ENCODE assay signal across 1 cellular context in the genomic region with DNA sequence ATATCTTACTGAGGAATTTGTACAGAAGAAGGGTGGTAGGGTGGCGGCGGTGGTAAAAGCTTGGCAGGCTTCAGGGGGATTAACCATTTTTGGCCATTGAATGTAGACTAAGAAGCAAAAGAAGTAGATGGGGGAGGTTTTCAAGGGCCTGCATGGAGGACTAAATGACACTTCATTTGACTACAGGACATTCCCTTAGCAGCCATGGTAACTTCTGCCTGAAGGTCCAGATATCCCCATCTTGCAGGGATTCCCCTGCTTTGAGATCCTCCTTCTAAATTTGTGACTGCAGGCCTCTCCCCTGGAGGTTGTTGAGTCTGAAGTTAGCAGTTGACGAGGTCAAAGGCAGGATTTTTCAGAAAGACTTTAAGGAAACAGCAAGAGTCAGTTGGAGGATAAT.
A peak's percentile ranks its signal among the peaks of the same experiment; 100 is the strongest.
TF ChIP-seq lines count a peak whose summit lies in the region.

No MANE protein-coding gene starts in this region.

TF ChIP-seq in GM12878, 131 proteins besides CTCF, POLR2A, EP300 and RAD21 (continues in another document):
- TF ChIP-seq, protein P1, sequence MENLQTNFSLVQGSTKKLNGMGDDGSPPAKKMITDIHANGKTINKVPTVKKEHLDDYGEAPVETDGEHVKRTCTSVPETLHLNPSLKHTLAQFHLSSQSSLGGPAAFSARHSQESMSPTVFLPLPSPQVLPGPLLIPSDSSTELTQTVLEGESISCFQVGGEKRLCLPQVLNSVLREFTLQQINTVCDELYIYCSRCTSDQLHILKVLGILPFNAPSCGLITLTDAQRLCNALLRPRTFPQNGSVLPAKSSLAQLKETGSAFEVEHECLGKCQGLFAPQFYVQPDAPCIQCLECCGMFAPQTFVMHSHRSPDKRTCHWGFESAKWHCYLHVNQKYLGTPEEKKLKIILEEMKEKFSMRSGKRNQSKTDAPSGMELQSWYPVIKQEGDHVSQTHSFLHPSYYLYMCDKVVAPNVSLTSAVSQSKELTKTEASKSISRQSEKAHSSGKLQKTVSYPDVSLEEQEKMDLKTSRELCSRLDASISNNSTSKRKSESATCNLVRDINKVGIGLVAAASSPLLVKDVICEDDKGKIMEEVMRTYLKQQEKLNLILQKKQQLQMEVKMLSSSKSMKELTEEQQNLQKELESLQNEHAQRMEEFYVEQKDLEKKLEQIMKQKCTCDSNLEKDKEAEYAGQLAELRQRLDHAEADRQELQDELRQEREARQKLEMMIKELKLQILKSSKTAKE (IDR thresholded peaks at IDR 0.05; ENCODE audit: low read depth, poor library complexity, severe bottlenecking) = no peak
- TF ChIP-seq ZNF24 (IDR thresholded peaks at IDR 0.05) (no peak), MEF2B (IDR thresholded peaks at IDR 0.05; ENCODE audit: partially characterized antibody, poor library complexity, severe bottlenecking) (no peak), CHD2 (IDR thresholded peaks at IDR 0.05; ENCODE audit: borderline replicate concordance, low read depth, low read length) (no peak), EZH2 (IDR thresholded peaks at IDR 0.05; ENCODE audit: borderline replicate concordance, control insufficient read depth, low read depth, low read length) (no peak), POU2F2 (IDR thresholded peaks at IDR 0.05; ENCODE audit: borderline replicate concordance, low read depth, low read length) (peak; percentile 74; the same call in 2 of the 3 replicates), NFXL1 (IDR thresholded peaks at IDR 0.05; ENCODE audit: borderline replicate concordance) (no peak), NBN (IDR thresholded peaks at IDR 0.05) (no peak), GABPA (IDR thresholded peaks at IDR 0.05; ENCODE audit: low read depth) (no peak), CHD4 (IDR thresholded peaks at IDR 0.05) (no peak), NFIC (IDR thresholded peaks at IDR 0.05; ENCODE audit: low read depth, low read length) (no peak), WRNIP1 (IDR thresholded peaks at IDR 0.05; ENCODE audit: borderline replicate concordance, low read depth, low read length) (no peak), IKZF2 (IDR thresholded peaks at IDR 0.05) (peak; percentile 4 to 19; a peak in 1 of 4 replicates), SMAD5 (IDR thresholded peaks at IDR 0.05; ENCODE audit: low read depth) (no peak), NR2F1 (conservative IDR thresholded peaks at IDR 0.05) (no peak), SRF (IDR thresholded peaks at IDR 0.05; ENCODE audit: low read depth in 2 of 2, low read length in 2 of 2) (peak in 1 of 2 experiments; percentile 56; a peak in 1 of 4 replicates), SIX5 (IDR thresholded peaks at IDR 0.05; ENCODE audit: low read depth, low read length, severe bottlenecking) (no peak), BCL11A (IDR thresholded peaks at IDR 0.05; ENCODE audit: low read depth, low read length) (no peak), KLF5 (IDR thresholded peaks at IDR 0.05; ENCODE audit: partially characterized antibody) (no peak), SMAD1 (IDR thresholded peaks at IDR 0.05; ENCODE audit: low read depth, partially characterized antibody) (no peak), SMC3 (IDR thresholded peaks at IDR 0.05; ENCODE audit: borderline replicate concordance, low read length) (no peak)
- TF ChIP-seq, protein P2, sequence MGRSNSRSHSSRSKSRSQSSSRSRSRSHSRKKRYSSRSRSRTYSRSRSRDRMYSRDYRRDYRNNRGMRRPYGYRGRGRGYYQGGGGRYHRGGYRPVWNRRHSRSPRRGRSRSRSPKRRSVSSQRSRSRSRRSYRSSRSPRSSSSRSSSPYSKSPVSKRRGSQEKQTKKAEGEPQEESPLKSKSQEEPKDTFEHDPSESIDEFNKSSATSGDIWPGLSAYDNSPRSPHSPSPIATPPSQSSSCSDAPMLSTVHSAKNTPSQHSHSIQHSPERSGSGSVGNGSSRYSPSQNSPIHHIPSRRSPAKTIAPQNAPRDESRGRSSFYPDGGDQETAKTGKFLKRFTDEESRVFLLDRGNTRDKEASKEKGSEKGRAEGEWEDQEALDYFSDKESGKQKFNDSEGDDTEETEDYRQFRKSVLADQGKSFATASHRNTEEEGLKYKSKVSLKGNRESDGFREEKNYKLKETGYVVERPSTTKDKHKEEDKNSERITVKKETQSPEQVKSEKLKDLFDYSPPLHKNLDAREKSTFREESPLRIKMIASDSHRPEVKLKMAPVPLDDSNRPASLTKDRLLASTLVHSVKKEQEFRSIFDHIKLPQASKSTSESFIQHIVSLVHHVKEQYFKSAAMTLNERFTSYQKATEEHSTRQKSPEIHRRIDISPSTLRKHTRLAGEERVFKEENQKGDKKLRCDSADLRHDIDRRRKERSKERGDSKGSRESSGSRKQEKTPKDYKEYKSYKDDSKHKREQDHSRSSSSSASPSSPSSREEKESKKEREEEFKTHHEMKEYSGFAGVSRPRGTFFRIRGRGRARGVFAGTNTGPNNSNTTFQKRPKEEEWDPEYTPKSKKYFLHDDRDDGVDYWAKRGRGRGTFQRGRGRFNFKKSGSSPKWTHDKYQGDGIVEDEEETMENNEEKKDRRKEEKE (IDR thresholded peaks at IDR 0.05) = no peak
- TF ChIP-seq, protein P3, sequence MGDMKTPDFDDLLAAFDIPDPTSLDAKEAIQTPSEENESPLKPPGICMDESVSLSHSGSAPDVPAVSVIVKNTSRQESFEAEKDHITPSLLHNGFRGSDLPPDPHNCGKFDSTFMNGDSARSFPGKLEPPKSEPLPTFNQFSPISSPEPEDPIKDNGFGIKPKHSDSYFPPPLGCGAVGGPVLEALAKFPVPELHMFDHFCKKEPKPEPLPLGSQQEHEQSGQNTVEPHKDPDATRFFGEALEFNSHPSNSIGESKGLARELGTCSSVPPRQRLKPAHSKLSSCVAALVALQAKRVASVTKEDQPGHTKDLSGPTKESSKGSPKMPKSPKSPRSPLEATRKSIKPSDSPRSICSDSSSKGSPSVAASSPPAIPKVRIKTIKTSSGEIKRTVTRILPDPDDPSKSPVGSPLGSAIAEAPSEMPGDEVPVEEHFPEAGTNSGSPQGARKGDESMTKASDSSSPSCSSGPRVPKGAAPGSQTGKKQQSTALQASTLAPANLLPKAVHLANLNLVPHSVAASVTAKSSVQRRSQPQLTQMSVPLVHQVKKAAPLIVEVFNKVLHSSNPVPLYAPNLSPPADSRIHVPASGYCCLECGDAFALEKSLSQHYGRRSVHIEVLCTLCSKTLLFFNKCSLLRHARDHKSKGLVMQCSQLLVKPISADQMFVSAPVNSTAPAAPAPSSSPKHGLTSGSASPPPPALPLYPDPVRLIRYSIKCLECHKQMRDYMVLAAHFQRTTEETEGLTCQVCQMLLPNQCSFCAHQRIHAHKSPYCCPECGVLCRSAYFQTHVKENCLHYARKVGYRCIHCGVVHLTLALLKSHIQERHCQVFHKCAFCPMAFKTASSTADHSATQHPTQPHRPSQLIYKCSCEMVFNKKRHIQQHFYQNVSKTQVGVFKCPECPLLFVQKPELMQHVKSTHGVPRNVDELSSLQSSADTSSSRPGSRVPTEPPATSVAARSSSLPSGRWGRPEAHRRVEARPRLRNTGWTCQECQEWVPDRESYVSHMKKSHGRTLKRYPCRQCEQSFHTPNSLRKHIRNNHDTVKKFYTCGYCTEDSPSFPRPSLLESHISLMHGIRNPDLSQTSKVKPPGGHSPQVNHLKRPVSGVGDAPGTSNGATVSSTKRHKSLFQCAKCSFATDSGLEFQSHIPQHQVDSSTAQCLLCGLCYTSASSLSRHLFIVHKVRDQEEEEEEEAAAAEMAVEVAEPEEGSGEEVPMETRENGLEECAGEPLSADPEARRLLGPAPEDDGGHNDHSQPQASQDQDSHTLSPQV (IDR thresholded peaks at IDR 0.05) = no peak
- TF ChIP-seq, protein P4, sequence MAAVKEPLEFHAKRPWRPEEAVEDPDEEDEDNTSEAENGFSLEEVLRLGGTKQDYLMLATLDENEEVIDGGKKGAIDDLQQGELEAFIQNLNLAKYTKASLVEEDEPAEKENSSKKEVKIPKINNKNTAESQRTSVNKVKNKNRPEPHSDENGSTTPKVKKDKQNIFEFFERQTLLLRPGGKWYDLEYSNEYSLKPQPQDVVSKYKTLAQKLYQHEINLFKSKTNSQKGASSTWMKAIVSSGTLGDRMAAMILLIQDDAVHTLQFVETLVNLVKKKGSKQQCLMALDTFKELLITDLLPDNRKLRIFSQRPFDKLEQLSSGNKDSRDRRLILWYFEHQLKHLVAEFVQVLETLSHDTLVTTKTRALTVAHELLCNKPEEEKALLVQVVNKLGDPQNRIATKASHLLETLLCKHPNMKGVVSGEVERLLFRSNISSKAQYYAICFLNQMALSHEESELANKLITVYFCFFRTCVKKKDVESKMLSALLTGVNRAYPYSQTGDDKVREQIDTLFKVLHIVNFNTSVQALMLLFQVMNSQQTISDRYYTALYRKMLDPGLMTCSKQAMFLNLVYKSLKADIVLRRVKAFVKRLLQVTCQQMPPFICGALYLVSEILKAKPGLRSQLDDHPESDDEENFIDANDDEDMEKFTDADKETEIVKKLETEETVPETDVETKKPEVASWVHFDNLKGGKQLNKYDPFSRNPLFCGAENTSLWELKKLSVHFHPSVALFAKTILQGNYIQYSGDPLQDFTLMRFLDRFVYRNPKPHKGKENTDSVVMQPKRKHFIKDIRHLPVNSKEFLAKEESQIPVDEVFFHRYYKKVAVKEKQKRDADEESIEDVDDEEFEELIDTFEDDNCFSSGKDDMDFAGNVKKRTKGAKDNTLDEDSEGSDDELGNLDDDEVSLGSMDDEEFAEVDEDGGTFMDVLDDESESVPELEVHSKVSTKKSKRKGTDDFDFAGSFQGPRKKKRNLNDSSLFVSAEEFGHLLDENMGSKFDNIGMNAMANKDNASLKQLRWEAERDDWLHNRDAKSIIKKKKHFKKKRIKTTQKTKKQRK (IDR thresholded peaks at IDR 0.05; ENCODE audit: low read depth, low read length) = no peak
- TF ChIP-seq, protein P5, sequence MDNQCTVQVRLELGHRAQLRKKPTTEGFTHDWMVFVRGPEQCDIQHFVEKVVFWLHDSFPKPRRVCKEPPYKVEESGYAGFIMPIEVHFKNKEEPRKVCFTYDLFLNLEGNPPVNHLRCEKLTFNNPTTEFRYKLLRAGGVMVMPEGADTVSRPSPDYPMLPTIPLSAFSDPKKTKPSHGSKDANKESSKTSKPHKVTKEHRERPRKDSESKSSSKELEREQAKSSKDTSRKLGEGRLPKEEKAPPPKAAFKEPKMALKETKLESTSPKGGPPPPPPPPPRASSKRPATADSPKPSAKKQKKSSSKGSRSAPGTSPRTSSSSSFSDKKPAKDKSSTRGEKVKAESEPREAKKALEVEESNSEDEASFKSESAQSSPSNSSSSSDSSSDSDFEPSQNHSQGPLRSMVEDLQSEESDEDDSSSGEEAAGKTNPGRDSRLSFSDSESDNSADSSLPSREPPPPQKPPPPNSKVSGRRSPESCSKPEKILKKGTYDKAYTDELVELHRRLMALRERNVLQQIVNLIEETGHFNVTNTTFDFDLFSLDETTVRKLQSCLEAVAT (IDR thresholded peaks at IDR 0.05) = no peak
- TF ChIP-seq, protein P6, sequence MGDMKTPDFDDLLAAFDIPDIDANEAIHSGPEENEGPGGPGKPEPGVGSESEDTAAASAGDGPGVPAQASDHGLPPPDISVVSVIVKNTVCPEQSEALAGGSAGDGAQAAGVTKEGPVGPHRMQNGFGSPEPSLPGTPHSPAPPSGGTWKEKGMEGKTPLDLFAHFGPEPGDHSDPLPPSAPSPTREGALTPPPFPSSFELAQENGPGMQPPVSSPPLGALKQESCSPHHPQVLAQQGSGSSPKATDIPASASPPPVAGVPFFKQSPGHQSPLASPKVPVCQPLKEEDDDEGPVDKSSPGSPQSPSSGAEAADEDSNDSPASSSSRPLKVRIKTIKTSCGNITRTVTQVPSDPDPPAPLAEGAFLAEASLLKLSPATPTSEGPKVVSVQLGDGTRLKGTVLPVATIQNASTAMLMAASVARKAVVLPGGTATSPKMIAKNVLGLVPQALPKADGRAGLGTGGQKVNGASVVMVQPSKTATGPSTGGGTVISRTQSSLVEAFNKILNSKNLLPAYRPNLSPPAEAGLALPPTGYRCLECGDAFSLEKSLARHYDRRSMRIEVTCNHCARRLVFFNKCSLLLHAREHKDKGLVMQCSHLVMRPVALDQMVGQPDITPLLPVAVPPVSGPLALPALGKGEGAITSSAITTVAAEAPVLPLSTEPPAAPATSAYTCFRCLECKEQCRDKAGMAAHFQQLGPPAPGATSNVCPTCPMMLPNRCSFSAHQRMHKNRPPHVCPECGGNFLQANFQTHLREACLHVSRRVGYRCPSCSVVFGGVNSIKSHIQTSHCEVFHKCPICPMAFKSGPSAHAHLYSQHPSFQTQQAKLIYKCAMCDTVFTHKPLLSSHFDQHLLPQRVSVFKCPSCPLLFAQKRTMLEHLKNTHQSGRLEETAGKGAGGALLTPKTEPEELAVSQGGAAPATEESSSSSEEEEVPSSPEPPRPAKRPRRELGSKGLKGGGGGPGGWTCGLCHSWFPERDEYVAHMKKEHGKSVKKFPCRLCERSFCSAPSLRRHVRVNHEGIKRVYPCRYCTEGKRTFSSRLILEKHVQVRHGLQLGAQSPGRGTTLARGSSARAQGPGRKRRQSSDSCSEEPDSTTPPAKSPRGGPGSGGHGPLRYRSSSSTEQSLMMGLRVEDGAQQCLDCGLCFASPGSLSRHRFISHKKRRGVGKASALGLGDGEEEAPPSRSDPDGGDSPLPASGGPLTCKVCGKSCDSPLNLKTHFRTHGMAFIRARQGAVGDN (IDR thresholded peaks at IDR 0.05) = peak; percentile 85
- TF ChIP-seq, protein P7, sequence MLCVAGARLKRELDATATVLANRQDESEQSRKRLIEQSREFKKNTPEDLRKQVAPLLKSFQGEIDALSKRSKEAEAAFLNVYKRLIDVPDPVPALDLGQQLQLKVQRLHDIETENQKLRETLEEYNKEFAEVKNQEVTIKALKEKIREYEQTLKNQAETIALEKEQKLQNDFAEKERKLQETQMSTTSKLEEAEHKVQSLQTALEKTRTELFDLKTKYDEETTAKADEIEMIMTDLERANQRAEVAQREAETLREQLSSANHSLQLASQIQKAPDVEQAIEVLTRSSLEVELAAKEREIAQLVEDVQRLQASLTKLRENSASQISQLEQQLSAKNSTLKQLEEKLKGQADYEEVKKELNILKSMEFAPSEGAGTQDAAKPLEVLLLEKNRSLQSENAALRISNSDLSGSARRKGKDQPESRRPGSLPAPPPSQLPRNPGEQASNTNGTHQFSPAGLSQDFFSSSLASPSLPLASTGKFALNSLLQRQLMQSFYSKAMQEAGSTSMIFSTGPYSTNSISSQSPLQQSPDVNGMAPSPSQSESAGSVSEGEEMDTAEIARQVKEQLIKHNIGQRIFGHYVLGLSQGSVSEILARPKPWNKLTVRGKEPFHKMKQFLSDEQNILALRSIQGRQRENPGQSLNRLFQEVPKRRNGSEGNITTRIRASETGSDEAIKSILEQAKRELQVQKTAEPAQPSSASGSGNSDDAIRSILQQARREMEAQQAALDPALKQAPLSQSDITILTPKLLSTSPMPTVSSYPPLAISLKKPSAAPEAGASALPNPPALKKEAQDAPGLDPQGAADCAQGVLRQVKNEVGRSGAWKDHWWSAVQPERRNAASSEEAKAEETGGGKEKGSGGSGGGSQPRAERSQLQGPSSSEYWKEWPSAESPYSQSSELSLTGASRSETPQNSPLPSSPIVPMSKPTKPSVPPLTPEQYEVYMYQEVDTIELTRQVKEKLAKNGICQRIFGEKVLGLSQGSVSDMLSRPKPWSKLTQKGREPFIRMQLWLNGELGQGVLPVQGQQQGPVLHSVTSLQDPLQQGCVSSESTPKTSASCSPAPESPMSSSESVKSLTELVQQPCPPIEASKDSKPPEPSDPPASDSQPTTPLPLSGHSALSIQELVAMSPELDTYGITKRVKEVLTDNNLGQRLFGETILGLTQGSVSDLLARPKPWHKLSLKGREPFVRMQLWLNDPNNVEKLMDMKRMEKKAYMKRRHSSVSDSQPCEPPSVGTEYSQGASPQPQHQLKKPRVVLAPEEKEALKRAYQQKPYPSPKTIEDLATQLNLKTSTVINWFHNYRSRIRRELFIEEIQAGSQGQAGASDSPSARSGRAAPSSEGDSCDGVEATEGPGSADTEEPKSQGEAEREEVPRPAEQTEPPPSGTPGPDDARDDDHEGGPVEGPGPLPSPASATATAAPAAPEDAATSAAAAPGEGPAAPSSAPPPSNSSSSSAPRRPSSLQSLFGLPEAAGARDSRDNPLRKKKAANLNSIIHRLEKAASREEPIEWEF (IDR thresholded peaks at IDR 0.05; ENCODE audit: insufficient replicate concordance, low read depth, low read length) = no peak
- TF ChIP-seq, protein P8, sequence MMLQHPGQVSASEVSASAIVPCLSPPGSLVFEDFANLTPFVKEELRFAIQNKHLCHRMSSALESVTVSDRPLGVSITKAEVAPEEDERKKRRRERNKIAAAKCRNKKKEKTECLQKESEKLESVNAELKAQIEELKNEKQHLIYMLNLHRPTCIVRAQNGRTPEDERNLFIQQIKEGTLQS (IDR thresholded peaks at IDR 0.05; ENCODE audit: borderline replicate concordance, extremely low read depth, low read depth, low read length) = no peak
